14 cellular contexts compared by ENCODE assay signal in the genomic region with DNA sequence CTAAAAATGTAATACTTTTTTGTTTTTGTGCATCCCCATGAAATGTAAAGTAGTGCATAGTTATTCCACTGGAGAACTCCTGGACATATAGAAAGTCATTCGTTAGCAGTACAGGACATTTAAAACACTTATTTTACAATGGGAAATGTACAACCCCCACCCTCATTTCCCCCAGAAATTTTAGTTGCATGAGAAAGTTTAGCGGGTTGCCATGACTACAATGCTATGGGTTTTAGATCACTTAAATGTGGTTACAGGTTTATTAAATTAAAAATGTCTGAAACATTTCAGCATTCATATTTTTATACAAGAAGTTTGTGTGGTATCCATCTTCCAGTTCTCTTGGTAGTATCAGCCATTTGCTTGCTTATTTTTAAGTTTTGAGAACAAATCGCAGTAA. TPM values are rescaled to one million over a fixed set of nuclear protein-coding genes. Genes with fewer than 3 reads are reported as not detected.
A peak's percentile ranks its signal among the peaks of the same experiment; 100 is the strongest.
DNase-seq lines count a peak whose midpoint lies in the region; ATAC-seq and TF ChIP-seq lines count a peak whose summit lies in the region.
"Had no signal": no experiment of that assay in that cellular context is flagged by ENCODE, and none has a peak within 500 bp of the region (broad histone marks: within the 10 kb centered on the region; RNA-seq: fewer than 3 reads in every experiment).

No MANE protein-coding gene starts in this region.

- H3K27ac ChIP-seq in GM23338 (ENCODE audit: low read depth) (0 out of 2 replicates have a peak overlapping the region, but pooled peaks have one; percentile 8), ovary (no peak overlapping the region)
- H3K27ac ChIP-seq in CD8-positive, alpha-beta memory T cell (ENCODE audit: low read depth, low read length), result no peak overlapping the region
- H3K27ac ChIP-seq: BLaER1 treated with 17β-estradiol and CSF1 and Interleukin-3, amounts not matched to agents 10 nM and 100 nM; GM23248; HL-60 had no signal

- H3K36me3 Mint-ChIP-seq in activated CD8-positive, alpha-beta memory T cell treated with anti-CD3 and anti-CD28 coated beads, Interleukin-2, amount 10 ng/mL, durations not matched to agents 7 days and 5 days, result peaks cover 26% of the 10 kb centered on the region
- H3K36me3 Mint-ChIP-seq in GM23338 (ENCODE audit: low read depth), result peaks cover 3% of the 10 kb centered on the region; the same call in 2 of the 3 replicates
- H3K36me3 Mint-ChIP-seq in central memory CD8-positive, alpha-beta T cell (ENCODE audit: insufficient read depth), result peaks cover 57% of the 10 kb centered on the region
- peaks cover 91% of the 10 kb centered on the region for H3K36me3 Mint-ChIP-seq in stimulated activated effector memory CD8-positive, alpha-beta T cell treated with anti-CD3 and anti-CD28 coated beads, Interleukin-12 subunit alpha, Interleukin-12 subunit beta, amount 100 ng/mL, for 72 hours
- peaks cover 0 to 68% (median 14%) of the 10 kb centered on the region in 3 donors for H3K36me3 Mint-ChIP-seq in CD8-positive, alpha-beta memory T cell

- no peak for DNase-seq in activated CD8-positive, alpha-beta memory T cell treated with anti-CD3 and anti-CD28 coated beads, Interleukin-2, amount 10 ng/mL, durations not matched to agents 7 days and 5 days
- DNase-seq in activated CD8-positive, alpha-beta memory T cell treated with anti-CD3 and anti-CD28 coated beads, Interleukin-2, amount 50 U/mL, for 48 hours, result no peak
- DNase-seq in GM23338 (ENCODE audit: low spot score), result no peak
- DNase-seq in central memory CD8-positive, alpha-beta T cell (ENCODE audit: low spot score in 2 of 2), result no peak
- DNase-seq in stimulated activated effector memory CD8-positive, alpha-beta T cell treated with anti-CD3 and anti-CD28 coated beads, Interleukin-12 subunit alpha, Interleukin-12 subunit beta, amount 100 ng/mL, for 72 hours (ENCODE audit: low spot score in 2 of 2), result no peak
- DNase-seq in CD8-positive, alpha-beta memory T cell, result no peak
- DNase-seq in ovary, result no peak
- DNase-seq: ACHN; CD4-positive, alpha-beta T cell; DMS79; GM23248; H7 had no signal

- no peak overlapping the region for H3K4me2 ChIP-seq in GM23338
- H3K4me2 ChIP-seq: BLaER1 treated with 17β-estradiol and CSF1 and Interleukin-3, amounts not matched to agents 10 nM and 100 nM had no signal

- intact Hi-C loops in ovary (cut with DNase I), result loop anchor here in 1 of 4 donors (10.0 kb wide), 1 partner anchor 576 kb away; a partner anchor contains a TSS

- H3K4me3 ChIP-seq in GM23338 (no peak overlapping the region), ovary (no peak overlapping the region)
- H3K4me3 ChIP-seq in CD8-positive, alpha-beta memory T cell (ENCODE audit: low read length), result no peak overlapping the region
- H3K4me3 ChIP-seq: BLaER1 treated with 17β-estradiol and CSF1 and Interleukin-3, amounts not matched to agents 10 nM and 100 nM; GM23248 had no signal

- H3K36me3 ChIP-seq in GM23338 (ENCODE audit: insufficient read depth), result no peaks in the 10 kb centered on the region
- H3K36me3 ChIP-seq in CD8-positive, alpha-beta memory T cell (ENCODE audit: insufficient read depth, low read length), result peaks cover 34% of the 10 kb centered on the region
- H3K36me3 ChIP-seq in ovary, result no peaks in the 10 kb centered on the region

- H3K27ac Mint-ChIP-seq in activated CD8-positive, alpha-beta memory T cell treated with anti-CD3 and anti-CD28 coated beads, Interleukin-2, amount 10 ng/mL, durations not matched to agents 7 days and 5 days, result peak overlapping the region; percentile 48
- peak overlapping the region; percentile 78; the same call in 1 of the 2 replicates for H3K27ac Mint-ChIP-seq in GM23338
- peak overlapping the region; percentile 35 for H3K27ac Mint-ChIP-seq in central memory CD8-positive, alpha-beta T cell (ENCODE audit: low read depth)
- H3K27ac Mint-ChIP-seq in stimulated activated effector memory CD8-positive, alpha-beta T cell treated with anti-CD3 and anti-CD28 coated beads, Interleukin-12 subunit alpha, Interleukin-12 subunit beta, amount 100 ng/mL, for 72 hours, result peak overlapping the region; percentile 56
- peak overlapping the region in 1 of 8 donors; percentile 48 for H3K27ac Mint-ChIP-seq in CD8-positive, alpha-beta memory T cell
- H3K27ac Mint-ChIP-seq: CD4-positive, alpha-beta T cell had no signal

- TF ChIP-seq CTCF in GM23338 (conservative IDR thresholded peaks at IDR 0.05; ENCODE audit: low read depth in 2 of 2) (no peak), ovary (IDR thresholded peaks at IDR 0.05) (no peak)

- H3K9me3 Mint-ChIP-seq in activated CD8-positive, alpha-beta memory T cell treated with anti-CD3 and anti-CD28 coated beads, Interleukin-2, amount 10 ng/mL, durations not matched to agents 7 days and 5 days (ENCODE audit: low read depth), result no peaks in the 10 kb centered on the region
- H3K9me3 Mint-ChIP-seq in GM23338, result no peaks in the 10 kb centered on the region; the same call in 2 of the 3 replicates
- H3K9me3 Mint-ChIP-seq in central memory CD8-positive, alpha-beta T cell, result no peaks in the 10 kb centered on the region
- no peaks in the 10 kb centered on the region for H3K9me3 Mint-ChIP-seq in stimulated activated effector memory CD8-positive, alpha-beta T cell treated with anti-CD3 and anti-CD28 coated beads, Interleukin-12 subunit alpha, Interleukin-12 subunit beta, amount 100 ng/mL, for 72 hours
- no peaks in the 10 kb centered on the region for H3K9me3 Mint-ChIP-seq in CD8-positive, alpha-beta memory T cell
- H3K9me3 Mint-ChIP-seq: CD4-positive, alpha-beta T cell had no signal

- H3K4me1 ChIP-seq in GM23338 (ENCODE audit: insufficient read depth) (peaks cover 44% of the 10 kb centered on the region), ovary (ENCODE audit: insufficient read depth) (peaks cover 18% of the 10 kb centered on the region)
- H3K4me1 ChIP-seq in CD8-positive, alpha-beta memory T cell (ENCODE audit: insufficient read depth, low read length), result no peaks in the 10 kb centered on the region

- H4K20me1 ChIP-seq in GM23338 (replicated peaks; ENCODE audit: insufficient read depth), result no peaks in the 10 kb centered on the region

- ATAC-seq in activated CD8-positive, alpha-beta memory T cell treated with anti-CD3 and anti-CD28 coated beads, Interleukin-2, amount 10 ng/mL, durations not matched to agents 7 days and 5 days, result no peak
- no peak for ATAC-seq in GM23338
- ATAC-seq in central memory CD8-positive, alpha-beta T cell (replicated peaks; ENCODE audit: extremely low read depth, poor library complexity, severe bottlenecking), result no peak
- ATAC-seq in stimulated activated effector memory CD8-positive, alpha-beta T cell treated with anti-CD3 and anti-CD28 coated beads, Interleukin-12 subunit alpha, Interleukin-12 subunit beta, amount 100 ng/mL, for 72 hours, result no peak

- H3F3A ChIP-seq in GM23338 (replicated peaks; ENCODE audit: low read depth), result peaks cover 17% of the 10 kb centered on the region

- no peaks in the 10 kb centered on the region for H3K79me2 ChIP-seq in GM23338 (replicated peaks; ENCODE audit: insufficient read depth)

- TF ChIP-seq POLR2A in ovary (IDR thresholded peaks at IDR 0.05), result no peak

- H3K27me3 ChIP-seq in GM23338 (ENCODE audit: insufficient read depth) (no peaks in the 10 kb centered on the region), ovary (no peaks in the 10 kb centered on the region)
- H3K27me3 ChIP-seq in CD8-positive, alpha-beta memory T cell (ENCODE audit: insufficient read depth, low read length, poor library complexity, severe bottlenecking), result no peaks in the 10 kb centered on the region
- H3K27me3 ChIP-seq: BLaER1 treated with 17β-estradiol and CSF1 and Interleukin-3, amounts not matched to agents 10 nM and 100 nM had no signal

- H3K9me3 ChIP-seq in CD8-positive, alpha-beta memory T cell (ENCODE audit: low read length), result no peaks in the 10 kb centered on the region
- H3K9me3 ChIP-seq in ovary, result no peaks in the 10 kb centered on the region
- H3K9me3 ChIP-seq: BLaER1 treated with 17β-estradiol and CSF1 and Interleukin-3, amounts not matched to agents 10 nM and 100 nM had no signal

- POLR2A ChIA-PET in CD8-positive, alpha-beta memory T cell (lab: Charles Lee), result no interaction called here

- CTCF ChIA-PET in activated CD8-positive, alpha-beta memory T cell treated with anti-CD3 and anti-CD28 coated beads, Interleukin-2, amount 10 ng/mL, durations not matched to agents 7 days and 5 days (lab: Charles Lee), result no interaction called here
- CTCF ChIA-PET in CD8-positive, alpha-beta memory T cell (lab: Charles Lee), result no interaction called here

- no peak for TF ChIP-seq EP300 in ovary (IDR thresholded peaks at IDR 0.05)

- no peak overlapping the region for H3K4me3 Mint-ChIP-seq in activated CD8-positive, alpha-beta memory T cell treated with anti-CD3 and anti-CD28 coated beads, Interleukin-2, amount 10 ng/mL, durations not matched to agents 7 days and 5 days
- peak overlapping the region; percentile 24; the same call in 1 of the 3 replicates for H3K4me3 Mint-ChIP-seq in GM23338
- H3K4me3 Mint-ChIP-seq in central memory CD8-positive, alpha-beta T cell, result no peak overlapping the region
- no peak overlapping the region for H3K4me3 Mint-ChIP-seq in stimulated activated effector memory CD8-positive, alpha-beta T cell treated with anti-CD3 and anti-CD28 coated beads, Interleukin-12 subunit alpha, Interleukin-12 subunit beta, amount 100 ng/mL, for 72 hours
- H3K4me3 Mint-ChIP-seq in CD8-positive, alpha-beta memory T cell, result no peak overlapping the region
- H3K4me3 Mint-ChIP-seq: CD4-positive, alpha-beta T cell had no signal

- no peaks in the 10 kb centered on the region for H3K27me3 Mint-ChIP-seq in activated CD8-positive, alpha-beta memory T cell treated with anti-CD3 and anti-CD28 coated beads, Interleukin-2, amount 10 ng/mL, durations not matched to agents 7 days and 5 days
- H3K27me3 Mint-ChIP-seq in GM23338 (ENCODE audit: insufficient read depth, low read depth, poor library complexity), result peaks cover 13% of the 10 kb centered on the region
- H3K27me3 Mint-ChIP-seq in central memory CD8-positive, alpha-beta T cell, result no peaks in the 10 kb centered on the region
- H3K27me3 Mint-ChIP-seq in CD8-positive, alpha-beta memory T cell, result peaks cover 0 to 6% of the 10 kb centered on the region in 2 donors
- H3K27me3 Mint-ChIP-seq: CD4-positive, alpha-beta T cell had no signal

- peaks cover 2% of the 10 kb centered on the region for H3K4me1 Mint-ChIP-seq in activated CD8-positive, alpha-beta memory T cell treated with anti-CD3 and anti-CD28 coated beads, Interleukin-2, amount 10 ng/mL, durations not matched to agents 7 days and 5 days
- peaks cover 50% of the 10 kb centered on the region for H3K4me1 Mint-ChIP-seq in GM23338
- H3K4me1 Mint-ChIP-seq in central memory CD8-positive, alpha-beta T cell, result peaks cover 13% of the 10 kb centered on the region
- peaks cover 17% of the 10 kb centered on the region for H3K4me1 Mint-ChIP-seq in stimulated activated effector memory CD8-positive, alpha-beta T cell treated with anti-CD3 and anti-CD28 coated beads, Interleukin-12 subunit alpha, Interleukin-12 subunit beta, amount 100 ng/mL, for 72 hours
- H3K4me1 Mint-ChIP-seq in CD8-positive, alpha-beta memory T cell, result peaks cover 9 to 20% (median 13%) of the 10 kb centered on the region in 3 donors

- H2AFZ ChIP-seq in GM23338, result no peak overlapping the region
- H2AFZ ChIP-seq: GM23248 had no signal

- no peaks in the 10 kb centered on the region for H3K9me2 ChIP-seq in GM23338 (ENCODE audit: insufficient read depth)

- WGBS in ovary, 3 donors, result 95 to 96% (median 96%) methylated on average over 3 of the region's 3 CpGs

RNA-seq across cellular contexts. Expression of a gene that starts 54.9 kb away (rescaled TPM):
- total RNA-seq in activated CD8-positive, alpha-beta memory T cell treated with anti-CD3 and anti-CD28 coated beads, Interleukin-2, amount 10 ng/mL, durations not matched to agents 7 days and 5 days, result 10 to 100 TPM; 14.8 to 15.5 TPM
- total RNA-seq in GM23338 (2014; rRNA removed; shearing (Covaris generic)), result 29.5 and 34.0 TPM in 2 replicates
- polyA plus RNA-seq in GM23338 (2016; fragmentation: Nextera tagmentation; extraction: Ambion mirVana) (22.2 and 23.8 TPM in 2 replicates), ovary (10 to 100 TPM; 19.2 to 26.0 TPM)
- 10 to 100 TPM; 11.3 to 12.2 TPM for total RNA-seq in CD8-positive, alpha-beta memory T cell
- polyA plus RNA-seq in CD8-positive, alpha-beta memory T cell, result 20.3 TPM
- total RNA-seq in ovary, result 10 to 100 TPM; 14.9 to 43.0 (median 23.8) TPM
